In the genomic region with DNA sequence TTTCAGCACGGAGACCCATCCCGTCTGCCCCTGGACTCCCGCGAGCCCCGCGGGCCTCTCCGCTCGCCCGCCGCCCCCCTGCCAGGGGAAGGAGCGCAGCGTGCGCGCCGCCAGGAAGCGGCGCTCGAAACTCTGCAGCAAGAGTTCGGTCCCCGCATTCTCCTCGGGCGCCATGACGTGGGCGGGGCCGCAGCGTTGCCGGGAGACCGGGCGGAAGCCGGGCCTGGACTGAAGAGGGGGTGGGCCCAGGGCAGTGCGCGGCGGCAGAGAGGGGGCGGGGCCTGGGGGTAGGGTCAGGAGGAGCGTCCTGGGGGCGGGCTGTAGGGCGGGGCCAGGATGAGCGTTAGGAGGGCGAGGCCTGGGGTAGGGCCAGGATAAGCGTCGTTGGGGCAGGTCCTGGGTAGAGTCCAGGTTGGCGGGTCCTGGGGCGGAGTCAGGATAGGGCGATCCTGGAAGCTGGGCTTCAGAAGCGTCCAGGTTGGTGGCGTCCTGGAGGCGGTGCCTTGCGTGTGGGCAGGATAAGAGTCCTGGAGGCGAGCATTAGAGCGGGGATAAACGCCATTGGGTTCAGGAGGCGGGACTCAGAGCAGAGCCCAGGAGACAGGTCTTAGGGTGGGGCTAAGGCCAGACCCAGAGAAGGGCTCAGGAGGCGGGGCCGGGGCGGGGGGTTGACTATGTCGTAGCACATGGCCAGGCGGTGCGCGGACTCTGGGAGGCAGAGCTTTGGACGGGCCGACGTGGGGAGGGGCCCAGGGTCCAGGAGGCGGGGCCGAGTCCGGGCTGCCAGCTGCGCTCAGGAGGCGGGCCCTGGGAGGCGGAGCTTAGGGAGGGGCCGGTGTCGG, we compare ENCODE assay signal across 8 cellular contexts.
DNase-seq lines count a peak whose midpoint lies in the region; ATAC-seq lines count a peak whose summit lies in the region.
"Not testable (repeated sequence)": the region's sequence is repeated elsewhere in the genome, so short reads cannot be mapped to it uniquely, and the experiment has no call there.

No MANE protein-coding gene starts in this region.

- H3K27me3 Mint-ChIP-seq in central memory CD8-positive, alpha-beta T cell, result not testable (repeated sequence)

- peak overlapping the region; percentile 95 for H3K4me3 Mint-ChIP-seq in central memory CD8-positive, alpha-beta T cell

- peaks cover 18% of the 10 kb centered on the region for H3K4me1 Mint-ChIP-seq in central memory CD8-positive, alpha-beta T cell

- peak overlapping the region; percentile 94 for H3K27ac ChIP-seq in ACC112 (ENCODE audit: low read depth, low read length)

- peak; percentile 90 for DNase-seq in NCI-H226
- peak; percentile 67 to 90 for DNase-seq in central memory CD8-positive, alpha-beta T cell (ENCODE audit: low spot score in 2 of 2)
- DNase-seq in inferior parietal cortex (ENCODE audit: extremely low spot score), result peak; percentile 79
- DNase-seq in smooth muscle cell of the brain vasculature (ENCODE audit: low read depth, low spot score), result peak; percentile 93

- H3K79me2 ChIP-seq in ACC112 (ENCODE audit: control insufficient read depth, insufficient read depth, low read length, unreplicated experiment), result not testable (repeated sequence)

- H3K4me3 ChIP-seq in ACC112 (ENCODE audit: low read depth, low read length), result peak overlapping the region; percentile 80

- peak overlapping the region; percentile 96 for H3K27ac Mint-ChIP-seq in central memory CD8-positive, alpha-beta T cell (ENCODE audit: low read depth)

- not testable (repeated sequence) for H3K27me3 ChIP-seq in ACC112 (ENCODE audit: insufficient read depth, low read length)

- H3K36me3 ChIP-seq in ACC112 (ENCODE audit: insufficient read depth, low read length), result not testable (repeated sequence)

- H3K36me3 Mint-ChIP-seq in central memory CD8-positive, alpha-beta T cell (ENCODE audit: insufficient read depth), result not testable (repeated sequence)

- peaks cover 18% of the 10 kb centered on the region for H3K4me1 ChIP-seq in ACC112 (ENCODE audit: control insufficient read depth, insufficient read depth, low read length, unreplicated experiment)

- H2AFZ ChIP-seq in ACC112 (ENCODE audit: low read length, unreplicated experiment), result not testable (repeated sequence)

- H3K9me3 Mint-ChIP-seq in central memory CD8-positive, alpha-beta T cell, result not testable (repeated sequence)

- ATAC-seq in GM19023 (IDR thresholded peaks at IDR 0.05; ENCODE audit: unreplicated experiment), result peak; percentile 99
- ATAC-seq in HG03196 (IDR thresholded peaks at IDR 0.05; ENCODE audit: unreplicated experiment), result peak; percentile 100
- ATAC-seq in activated CD4-positive, CD25-positive, alpha-beta regulatory T cell treated with anti-CD3 and anti-CD28 coated beads, Interleukin-2, amount 50 U/mL, for 24 hours, result peak; percentile 100
- peak; percentile 100 for ATAC-seq in central memory CD8-positive, alpha-beta T cell (replicated peaks; ENCODE audit: extremely low read depth, poor library complexity, severe bottlenecking)

Comparison
In these comparisons a context has a peak if more than half of its experiments do, and no peak if none do; other contexts are left out.
1. Peak in every context shown above with its lines: DNase-seq, ATAC-seq, H3K4me3 ChIP-seq and H3K27ac ChIP-seq.